ENCODE assay signal across 27 cellular contexts in genomic region chr13:110457361-110457760, GRCh38.
"Had no signal": no experiment of that assay in that cellular context is flagged by ENCODE, and none has a peak within 500 bp of the region (broad histone marks: within the 10 kb centered on the region; RNA-seq: fewer than 3 reads in every experiment).

No MANE protein-coding gene starts in this region.

- H3K27me3 ChIP-seq: body of pancreas, cardiac muscle cell, hepatocyte, left lung, ovary, right atrium auricular region, stomach, transverse colon had no signal

- H3K9me3 Mint-ChIP-seq: activated naive CD8-positive, alpha-beta T cell treated with anti-CD3 and anti-CD28 coated beads, Interleukin-2, amount 50 U/mL, for 24 hours; activated T-cell treated with anti-CD3 and anti-CD28 coated beads, Interleukin-2, amount 50 U/mL, for 4 hours; immature natural killer cell; naive thymus-derived CD4-positive, alpha-beta T cell; stimulated activated effector memory CD8-positive, alpha-beta T cell treated with anti-CD3 and anti-CD28 coated beads, Interleukin-12 subunit alpha, Interleukin-12 subunit beta, amount 100 ng/mL, for 72 hours had no signal

- H3K4me2 ChIP-seq: hepatocyte had no signal

- H3K27ac Mint-ChIP-seq: activated naive CD8-positive, alpha-beta T cell treated with anti-CD3 and anti-CD28 coated beads, Interleukin-2, amount 50 U/mL, for 24 hours; immature natural killer cell; naive thymus-derived CD4-positive, alpha-beta T cell; stimulated activated effector memory CD8-positive, alpha-beta T cell treated with anti-CD3 and anti-CD28 coated beads, Interleukin-12 subunit alpha, Interleukin-12 subunit beta, amount 100 ng/mL, for 72 hours had no signal

- H3K9me3 ChIP-seq: body of pancreas, left lung, ovary, psoas muscle, right atrium auricular region, stomach, transverse colon had no signal

- H3K79me2 ChIP-seq: hepatocyte had no signal

- H3K27ac ChIP-seq: body of pancreas, cardiac muscle cell, hepatocyte, left lung, ovary, psoas muscle, right atrium auricular region, skin epidermis, transverse colon had no signal

- H3K4me1 ChIP-seq: body of pancreas, psoas muscle, right atrium auricular region had no signal

- H3K4me3 Mint-ChIP-seq: activated naive CD8-positive, alpha-beta T cell treated with anti-CD3 and anti-CD28 coated beads, Interleukin-2, amount 50 U/mL, for 24 hours; activated T-cell treated with anti-CD3 and anti-CD28 coated beads, Interleukin-2, amount 50 U/mL, for 4 hours; immature natural killer cell; stimulated activated effector memory CD8-positive, alpha-beta T cell treated with anti-CD3 and anti-CD28 coated beads, Interleukin-12 subunit alpha, Interleukin-12 subunit beta, amount 100 ng/mL, for 72 hours had no signal

- DNase-seq: activated CD4-positive, alpha-beta T cell treated with anti-CD3 and anti-CD28 coated beads for 4 hours; activated CD4-positive, alpha-beta T cell treated with anti-CD3 and anti-CD28 coated beads, Interleukin-2, amount 50 U/mL, for 48 hours; activated CD4-positive, CD25-positive, alpha-beta regulatory T cell; activated CD8-positive, alpha-beta memory T cell treated with anti-CD3 and anti-CD28 coated beads, Interleukin-2, amount 50 U/mL, for 48 hours; activated effector memory CD4-positive, alpha-beta T cell treated with anti-CD3 and anti-CD28 coated beads, Interleukin-2, amount 50 U/mL, for 16 hours; activated naive CD4-positive, alpha-beta T cell treated with anti-CD3 and anti-CD28 coated beads, Interleukin-2, amount 50 U/mL, for 16 hours; activated naive CD8-positive, alpha-beta T cell treated with anti-CD3 and anti-CD28 coated beads, Interleukin-2, amount 50 U/mL, for 24 hours; activated T-cell treated with anti-CD3 and anti-CD28 coated beads, Interleukin-2, amount 50 U/mL, for 4 hours; dermis blood vessel endothelial cell; effector CD8-positive, alpha-beta T cell; foreskin melanocyte; immature natural killer cell; kidney glomerular epithelial cell; left lung; naive thymus-derived CD4-positive, alpha-beta T cell; psoas muscle; stimulated activated CD4-positive, alpha-beta T cell treated with anti-CD3 and anti-CD28 coated beads, Interleukin-2, amount 100 ng/mL, for 24 hours; stomach; transverse colon had no signal

- H3K4me3 ChIP-seq: body of pancreas, cardiac muscle cell, hepatocyte, left lung, ovary, psoas muscle, right atrium auricular region, skin epidermis, stomach, transverse colon had no signal

- H2AFZ ChIP-seq: hepatocyte had no signal

- ATAC-seq: activated naive CD8-positive, alpha-beta T cell treated with anti-CD3 and anti-CD28 coated beads, Interleukin-2, amount 50 U/mL, for 24 hours; activated T-cell treated with anti-CD3 and anti-CD28 coated beads, Interleukin-2, amount 50 U/mL, for 4 hours; body of pancreas; esophagus mucosa; left lung; naive thymus-derived CD4-positive, alpha-beta T cell had no signal

- H3K36me3 ChIP-seq: ovary, transverse colon had no signal

- H3K36me3 Mint-ChIP-seq: immature natural killer cell; naive thymus-derived CD4-positive, alpha-beta T cell; stimulated activated effector memory CD8-positive, alpha-beta T cell treated with anti-CD3 and anti-CD28 coated beads, Interleukin-12 subunit alpha, Interleukin-12 subunit beta, amount 100 ng/mL, for 72 hours had no signal
